ENCODE assay signal across 26 cellular contexts in the genomic region with DNA sequence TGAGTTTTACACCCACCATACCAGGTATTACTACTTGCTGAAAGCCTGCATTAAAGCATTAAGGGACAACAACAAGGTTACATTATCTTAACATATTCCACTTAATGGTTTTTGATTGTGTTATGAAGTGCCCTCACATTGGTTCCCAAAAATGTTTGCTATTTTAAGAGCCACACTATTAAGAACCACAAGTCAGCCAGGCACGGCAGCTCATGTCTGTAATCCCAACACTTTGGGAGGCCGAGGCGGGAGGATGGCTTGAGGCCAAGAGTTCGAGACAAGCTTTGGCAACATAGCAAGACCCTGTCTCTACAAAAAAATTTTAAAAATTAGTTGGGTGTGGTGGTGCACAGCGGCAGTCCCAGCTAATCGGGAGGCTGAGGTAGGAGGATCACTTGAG. TPM values are rescaled to one million over a fixed set of nuclear protein-coding genes. Genes with fewer than 3 reads are reported as not detected.
DNase-seq lines count a peak whose midpoint lies in the region; ATAC-seq and TF ChIP-seq lines count a peak whose summit lies in the region.
"Had no signal": no experiment of that assay in that cellular context is flagged by ENCODE, and none has a peak within 500 bp of the region (broad histone marks: within the 10 kb centered on the region; RNA-seq: fewer than 3 reads in every experiment).

No MANE protein-coding gene starts in this region.

- POLR2A ChIA-PET in A673 (lab: Charles Lee; ENCODE audit: low non-redundant PET) = no interaction called here

- H3K4me3 ChIP-seq in heart left ventricle = no peak overlapping the region
- H3K4me3 ChIP-seq in A673 (ENCODE audit: low read depth, low read length, poor library complexity, severe bottlenecking) = no peak overlapping the region
- no peak overlapping the region for H3K4me3 ChIP-seq in H7 (ENCODE audit: insufficient read depth, low read depth, low read length)
- H3K4me3 ChIP-seq: breast epithelium, coronary artery, gastroesophageal sphincter, PC-9 had no signal

- peak overlapping the region in 1 of 2 donors; percentile 78 for H3K4me3 Mint-ChIP-seq in effector memory CD8-positive, alpha-beta T cell
- no peak overlapping the region for H3K4me3 Mint-ChIP-seq in stimulated activated memory B cell treated with anti-CD40 and anti-IgM and Interleukin-4, amounts not matched to agents 10 μg/mL and 1 μg/mL and 100 μg/mL, for 72 hours
- H3K4me3 Mint-ChIP-seq: activated CD4-positive, alpha-beta T cell treated with anti-CD3 and anti-CD28 coated beads for 36 hours; CD8-positive, alpha-beta T cell; type B pancreatic cell had no signal

- H3K36me3 ChIP-seq in heart left ventricle (peaks cover 0 to 9% (median 0%) of the 10 kb centered on the region in 9 donors), A673 (ENCODE audit: insufficient read depth, low read length, poor library complexity, severe bottlenecking) (no peaks in the 10 kb centered on the region), H7 (replicated peaks; ENCODE audit: control insufficient read depth, insufficient read depth, low read length) (no peaks in the 10 kb centered on the region)
- H3K36me3 ChIP-seq: breast epithelium, gastroesophageal sphincter had no signal

- peaks cover 40 to 74% of the 10 kb centered on the region in 2 donors for H3K4me1 Mint-ChIP-seq in effector memory CD8-positive, alpha-beta T cell (ENCODE audit: low read depth in 2 of 2)
- peaks cover 50% of the 10 kb centered on the region for H3K4me1 Mint-ChIP-seq in stimulated activated memory B cell treated with anti-CD40 and anti-IgM and Interleukin-4, amounts not matched to agents 10 μg/mL and 1 μg/mL and 100 μg/mL, for 72 hours

- CTCF ChIA-PET in A673 (lab: Charles Lee) = no interaction called here

- intact Hi-C loops in heart left ventricle (cut with DNase I) = no loop called here
- intact Hi-C loops in cardiac septum (cut with DNase I) = no loop called here
- intact Hi-C loops in A673 (cut with micrococcal nuclease; ENCODE audit: unreplicated experiment) = no loop called here

- no peak for TF ChIP-seq POLR2A in heart left ventricle (IDR thresholded peaks at IDR 0.05)

- H3K27me3 Mint-ChIP-seq in effector memory CD8-positive, alpha-beta T cell = no peaks in the 10 kb centered on the region
- no peaks in the 10 kb centered on the region for H3K27me3 Mint-ChIP-seq in stimulated activated memory B cell treated with anti-CD40 and anti-IgM and Interleukin-4, amounts not matched to agents 10 μg/mL and 1 μg/mL and 100 μg/mL, for 72 hours
- H3K27me3 Mint-ChIP-seq: activated CD4-positive, alpha-beta T cell treated with anti-CD3 and anti-CD28 coated beads for 36 hours; progenitor cell of endocrine pancreas; type B pancreatic cell had no signal

- no peak for TF ChIP-seq CTCF in heart left ventricle (IDR thresholded peaks at IDR 0.05)
- TF ChIP-seq CTCF in A673 (conservative IDR thresholded peaks at IDR 0.05; ENCODE audit: low read depth, low read length) = no peak

- WGBS in heart left ventricle, 4 donors = 51 to 66% (median 55%) methylated on average over 6 of the region's 6 CpGs

- peak in 1 of 5 donors; percentile 32 for DNase-seq in heart left ventricle
- DNase-seq in cardiac septum (ENCODE audit: low spot score) = no peak
- DNase-seq in NCI-H446 treated with DMSO at 0.1 percent for 48 hours (lab: John Stamatoyannopoulos, UW) = peak; percentile 25
- DNase-seq in effector memory CD8-positive, alpha-beta T cell = no peak
- DNase-seq in A673 (ENCODE audit: low spot score) = no peak
- no peak for DNase-seq in AG08395 (ENCODE audit: low spot score)
- no peak for DNase-seq in H7
- DNase-seq: activated CD4-positive, alpha-beta T cell treated with anti-CD3 and anti-CD28 coated beads for 36 hours; activated CD8-positive, alpha-beta memory T cell treated with anti-CD3 and anti-CD28 coated beads, Interleukin-2, amount 50 U/mL, for 4 hours; activated gamma-delta T cell; amniotic stem cell; CD8-positive, alpha-beta T cell; DMS153; IMR-90; mammary epithelial cell; NCI-H1105 treated with DMSO at 0.1 percent for 48 hours; NCI-H2081; NK-92 treated with Interleukin-12 subunit alpha and Interleukin-12 subunit beta, amount 100 ng/mL, for 24 hours; PC-9; stimulated activated CD8-positive, alpha-beta memory T cell treated with anti-CD3 and anti-CD28 coated beads, Interleukin-4, amount 100 ng/mL, for 48 hours had no signal

- H3K4me1 ChIP-seq in heart left ventricle (peaks cover 0 to 57% (median 31%) of the 10 kb centered on the region in 12 donors), A673 (ENCODE audit: insufficient read depth, low read length, poor library complexity, severe bottlenecking) (peaks cover 61% of the 10 kb centered on the region)

- peak; percentile 6 to 24 (median 14) for ATAC-seq in heart left ventricle
- ATAC-seq in effector memory CD8-positive, alpha-beta T cell (replicated peaks) = no peak
- no peak for ATAC-seq in stimulated activated memory B cell treated with anti-CD40 and anti-IgM and Interleukin-4, amounts not matched to agents 10 μg/mL and 1 μg/mL and 100 μg/mL, for 72 hours
- ATAC-seq: activated CD4-positive, alpha-beta T cell treated with anti-CD3 and anti-CD28 coated beads for 36 hours; CD8-positive, alpha-beta T cell; gastroesophageal sphincter had no signal

- H3K27ac ChIP-seq in heart left ventricle = no peak overlapping the region
- H3K27ac ChIP-seq in A673 (ENCODE audit: low read depth, low read length, poor library complexity, severe bottlenecking) = no peak overlapping the region
- H3K27ac ChIP-seq: breast epithelium, coronary artery, gastroesophageal sphincter, PC-9 had no signal

- H3K27ac Mint-ChIP-seq in effector memory CD8-positive, alpha-beta T cell = peak overlapping the region; percentile 90 to 91
- H3K27ac Mint-ChIP-seq in stimulated activated memory B cell treated with anti-CD40 and anti-IgM and Interleukin-4, amounts not matched to agents 10 μg/mL and 1 μg/mL and 100 μg/mL, for 72 hours = peak overlapping the region; percentile 66
- H3K27ac Mint-ChIP-seq: activated CD4-positive, alpha-beta T cell treated with anti-CD3 and anti-CD28 coated beads for 36 hours; progenitor cell of endocrine pancreas; type B pancreatic cell had no signal

- H3K36me3 Mint-ChIP-seq in effector memory CD8-positive, alpha-beta T cell (ENCODE audit: insufficient read depth) = peaks cover 52% of the 10 kb centered on the region
- peaks cover 52% of the 10 kb centered on the region for H3K36me3 Mint-ChIP-seq in stimulated activated memory B cell treated with anti-CD40 and anti-IgM and Interleukin-4, amounts not matched to agents 10 μg/mL and 1 μg/mL and 100 μg/mL, for 72 hours

- H3K27me3 ChIP-seq in heart left ventricle (no peaks in the 10 kb centered on the region), A673 (replicated peaks; ENCODE audit: insufficient read depth, low read depth, low read length, poor library complexity) (no peaks in the 10 kb centered on the region), H7 (ENCODE audit: control insufficient read depth, insufficient read depth, low read length) (no peaks in the 10 kb centered on the region)
- H3K27me3 ChIP-seq: breast epithelium, gastroesophageal sphincter had no signal

- BruUV-seq in A673 (replicated peaks; lab: Mats Ljungman, UMichigan) = no TSS peak

- no peaks in the 10 kb centered on the region for H3K9me3 Mint-ChIP-seq in effector memory CD8-positive, alpha-beta T cell
- H3K9me3 Mint-ChIP-seq in stimulated activated memory B cell treated with anti-CD40 and anti-IgM and Interleukin-4, amounts not matched to agents 10 μg/mL and 1 μg/mL and 100 μg/mL, for 72 hours = no peaks in the 10 kb centered on the region
- H3K9me3 Mint-ChIP-seq: CD8-positive, alpha-beta T cell; type B pancreatic cell had no signal

- H3K9me3 ChIP-seq in heart left ventricle (no peaks in the 10 kb centered on the region), A673 (ENCODE audit: low read depth, low read length, poor library complexity, severe bottlenecking) (no peaks in the 10 kb centered on the region)
- H3K9me3 ChIP-seq: breast epithelium, gastroesophageal sphincter had no signal

RNA-seq across cellular contexts. Expression of a gene that starts 28.2 kb away (rescaled TPM):
- total RNA-seq in heart left ventricle (10 to 100 TPM; 32.7 to 51.8 (median 37.6) TPM), cardiac septum (40.2 TPM), A673 (2021) (25.6 and 25.7 TPM in 2 replicates)
- 10 to 100 TPM in 1 of 2 donors, 1 to 10 TPM in 1; 8.7 to 13.9 TPM for polyA plus RNA-seq in heart left ventricle
- total RNA-seq in H7 (2014; rRNA removed; shearing (Covaris generic)) = 7.6 and 8.9 TPM in 2 replicates

Comparison
In these comparisons a context has a peak if more than half of its experiments do, and no peak if none do; other contexts are left out.
1. ATAC-seq: peak in heart left ventricle (4 of 4); none in effector memory CD8-positive, alpha-beta T cell (single experiment) and stimulated activated memory B cell treated with anti-CD40 and anti-IgM and Interleukin-4, amounts not matched to agents 10 μg/mL and 1 μg/mL and 100 μg/mL, for 72 hours (single experiment).